In the genomic region with DNA sequence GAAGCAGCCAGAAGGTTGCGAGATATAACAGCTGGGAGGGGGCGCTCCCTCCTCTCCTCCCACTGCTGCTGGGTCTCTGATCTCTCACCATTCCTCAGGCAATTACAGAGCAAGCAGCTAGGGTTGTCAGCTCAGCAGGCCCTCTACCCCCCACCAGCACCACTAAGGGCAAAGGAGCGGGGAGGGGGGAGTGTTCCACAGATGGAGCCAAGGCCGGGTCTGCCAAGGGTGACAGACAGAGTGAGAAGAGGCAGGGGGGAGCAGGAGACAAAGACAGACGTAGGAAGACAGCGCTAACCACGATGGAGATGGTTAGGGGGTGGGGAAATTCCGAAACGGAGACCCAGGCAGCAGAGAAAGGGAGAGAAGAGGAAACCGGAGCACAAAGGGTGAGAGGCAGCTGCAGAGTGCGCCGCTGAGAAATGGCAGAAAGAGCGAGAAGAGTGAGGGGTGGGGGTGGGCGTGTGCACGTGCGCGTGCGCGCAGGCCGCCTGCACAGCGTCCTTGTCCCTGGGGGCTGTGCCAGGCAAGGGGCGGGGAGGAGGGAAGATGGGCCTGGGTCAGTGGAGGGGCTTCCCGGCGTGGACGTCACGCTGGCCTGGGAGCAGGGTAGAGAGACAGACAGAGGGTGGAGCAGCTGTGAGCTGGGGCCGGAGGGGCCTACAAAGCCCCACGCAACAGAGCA, we compare ENCODE assay signal across 11 cellular contexts. TPM values are rescaled to one million over a fixed set of nuclear protein-coding genes. Genes with fewer than 3 reads are reported as not detected.
DNase-seq lines count a peak whose midpoint lies in the region; ATAC-seq and TF ChIP-seq lines count a peak whose summit lies in the region.
"Had no signal": no experiment of that assay in that cellular context is flagged by ENCODE, and none has a peak within 500 bp of the region (broad histone marks: within the 10 kb centered on the region; RNA-seq: fewer than 3 reads in every experiment).

No MANE protein-coding gene starts in this region.

- intact Hi-C loops in activated CD8-positive, alpha-beta T cell treated with anti-CD3 and anti-CD28 coated beads for 36 hours (cut with micrococcal nuclease), result no loop called here

- DNase-seq in GM10248 (ENCODE audit: extremely low spot score), result peak; percentile 52
- DNase-seq in NCI-H1417 (lab: John Stamatoyannopoulos, UW), result peak; percentile 78 to 92 (median 82)
- DNase-seq in activated CD8-positive, alpha-beta T cell treated with anti-CD3 and anti-CD28 coated beads for 36 hours, result peak; percentile 55
- DNase-seq in AG08396 (ENCODE audit: low spot score), result no peak
- no peak for DNase-seq in AG20443 (ENCODE audit: low spot score)
- no peak for DNase-seq in dermis blood vessel endothelial cell
- DNase-seq: activated CD4-positive, alpha-beta T cell treated with anti-CD3 and anti-CD28 coated beads, Interleukin-2, amount 50 U/mL, for 48 hours; PC-3; stimulated activated CD8-positive, alpha-beta memory T cell treated with anti-CD3 and anti-CD28 coated beads, Interleukin-4, amount 100 ng/mL, for 48 hours had no signal

- peaks cover 21% of the 10 kb centered on the region for H3K27me3 Mint-ChIP-seq in activated CD8-positive, alpha-beta T cell treated with anti-CD3 and anti-CD28 coated beads for 36 hours
- H3K27me3 Mint-ChIP-seq in nephron (ENCODE audit: low read depth), result peaks cover 25% of the 10 kb centered on the region

- no peaks in the 10 kb centered on the region for H3K36me3 Mint-ChIP-seq in activated CD8-positive, alpha-beta T cell treated with anti-CD3 and anti-CD28 coated beads for 36 hours (ENCODE audit: low read depth)
- no peaks in the 10 kb centered on the region for H3K36me3 Mint-ChIP-seq in nephron (ENCODE audit: low read depth)

- H3K27ac Mint-ChIP-seq in activated CD8-positive, alpha-beta T cell treated with anti-CD3 and anti-CD28 coated beads for 36 hours, result no peak overlapping the region
- H3K27ac Mint-ChIP-seq in nephron, result peak overlapping the region in 1 of 3 experiments; percentile 37

- peak; percentile 67 for ATAC-seq in activated CD8-positive, alpha-beta T cell treated with anti-CD3 and anti-CD28 coated beads for 36 hours
- no peak for ATAC-seq in GM19395 (IDR thresholded peaks at IDR 0.05; ENCODE audit: unreplicated experiment)
- ATAC-seq: PC-3 had no signal

- H3K4me3 Mint-ChIP-seq in activated CD8-positive, alpha-beta T cell treated with anti-CD3 and anti-CD28 coated beads for 36 hours, result peak overlapping the region; percentile 23
- H3K4me3 Mint-ChIP-seq in nephron, result peak overlapping the region; percentile 6 to 70 (median 24)

- POLR2A ChIA-PET in GM10248 (lab: Yijun Ruan, JAX), result no interaction called here
- POLR2A ChIA-PET in activated CD8-positive, alpha-beta T cell treated with anti-CD3 and anti-CD28 coated beads for 36 hours (lab: Charles Lee), result no interaction called here

- peaks cover 16% of the 10 kb centered on the region for H3K4me1 Mint-ChIP-seq in activated CD8-positive, alpha-beta T cell treated with anti-CD3 and anti-CD28 coated beads for 36 hours (ENCODE audit: low read depth)
- H3K4me1 Mint-ChIP-seq in nephron, result peaks cover 12% of the 10 kb centered on the region

- TF ChIP-seq CTCF in GM10248 (IDR thresholded peaks at IDR 0.05; ENCODE audit: control extremely low read depth, extremely low read depth, low read depth, missing control alignments) (no peak), nephron (IDR thresholded peaks at IDR 0.05; ENCODE audit: unreplicated experiment in 3 of 3) (no peak)
- no peak for TF ChIP-seq CTCF in activated CD8-positive, alpha-beta T cell treated with anti-CD3 and anti-CD28 coated beads for 36 hours (IDR thresholded peaks at IDR 0.05)

- CTCF ChIA-PET in GM10248 (lab: Yijun Ruan, JAX), result interaction anchor here (1.4 to 1.7 kb wide), 3 partner anchors 10 to 217 kb away, joined by 3 to 6 read pairs (median 3); no protein-coding TSS in a partner anchor
- CTCF ChIA-PET in activated CD8-positive, alpha-beta T cell treated with anti-CD3 and anti-CD28 coated beads for 36 hours (lab: Charles Lee), result interaction anchor here (1.0 kb wide), 1 partner anchor 46 kb away, joined by 3 read pairs; no protein-coding TSS in a partner anchor

- no peaks in the 10 kb centered on the region for H3K9me3 Mint-ChIP-seq in activated CD8-positive, alpha-beta T cell treated with anti-CD3 and anti-CD28 coated beads for 36 hours
- H3K9me3 Mint-ChIP-seq in nephron, result peaks cover 22% of the 10 kb centered on the region

RNA-seq across cellular contexts. Expression of a gene that starts 6.9 kb away (rescaled TPM):
- total RNA-seq in activated CD8-positive, alpha-beta T cell treated with anti-CD3 and anti-CD28 coated beads for 36 hours, result 1 to 10 TPM; 2.1 to 2.2 TPM
- 1.1 and 2.4 TPM in 2 replicates for total RNA-seq in dermis blood vessel endothelial cell

RNA-seq across cellular contexts. Expression of a gene that starts 25.4 kb away (rescaled TPM):
- not detected for total RNA-seq in activated CD8-positive, alpha-beta T cell treated with anti-CD3 and anti-CD28 coated beads for 36 hours
- 4.7 and 6.3 TPM in 2 replicates for total RNA-seq in dermis blood vessel endothelial cell
- total RNA-seq: PC-3 had no signal

RNA-seq across cellular contexts. Expression of a gene that starts 47.0 kb away (rescaled TPM):
- 100 to 1,000 TPM; 128 to 130 TPM for total RNA-seq in activated CD8-positive, alpha-beta T cell treated with anti-CD3 and anti-CD28 coated beads for 36 hours
- total RNA-seq in dermis blood vessel endothelial cell, result 16.0 and 27.2 TPM in 2 replicates

RNA-seq across cellular contexts. Expression of a gene that starts 48.8 kb away (rescaled TPM):
- 1 to 10 TPM; 1.4 to 2.6 TPM for total RNA-seq in activated CD8-positive, alpha-beta T cell treated with anti-CD3 and anti-CD28 coated beads for 36 hours
- total RNA-seq in dermis blood vessel endothelial cell, result 0.23 and 0.68 TPM in 2 replicates

RNA-seq across cellular contexts. Expression of a gene that starts 55.7 kb away (rescaled TPM):
- 100 to 1,000 TPM; 123 to 136 TPM for total RNA-seq in activated CD8-positive, alpha-beta T cell treated with anti-CD3 and anti-CD28 coated beads for 36 hours
- 70.6 and 88.2 TPM in 2 replicates for total RNA-seq in dermis blood vessel endothelial cell

Comparison
In these comparisons a context has a peak if more than half of its experiments do, and no peak if none do; other contexts are left out.
1. DNase-seq: peak in GM10248 (single experiment), NCI-H1417 (3 of 3) and activated CD8-positive, alpha-beta T cell treated with anti-CD3 and anti-CD28 coated beads for 36 hours (single experiment); none in AG08396 (single experiment), AG20443 (single experiment) and dermis blood vessel endothelial cell (single experiment).